In the genomic region with DNA sequence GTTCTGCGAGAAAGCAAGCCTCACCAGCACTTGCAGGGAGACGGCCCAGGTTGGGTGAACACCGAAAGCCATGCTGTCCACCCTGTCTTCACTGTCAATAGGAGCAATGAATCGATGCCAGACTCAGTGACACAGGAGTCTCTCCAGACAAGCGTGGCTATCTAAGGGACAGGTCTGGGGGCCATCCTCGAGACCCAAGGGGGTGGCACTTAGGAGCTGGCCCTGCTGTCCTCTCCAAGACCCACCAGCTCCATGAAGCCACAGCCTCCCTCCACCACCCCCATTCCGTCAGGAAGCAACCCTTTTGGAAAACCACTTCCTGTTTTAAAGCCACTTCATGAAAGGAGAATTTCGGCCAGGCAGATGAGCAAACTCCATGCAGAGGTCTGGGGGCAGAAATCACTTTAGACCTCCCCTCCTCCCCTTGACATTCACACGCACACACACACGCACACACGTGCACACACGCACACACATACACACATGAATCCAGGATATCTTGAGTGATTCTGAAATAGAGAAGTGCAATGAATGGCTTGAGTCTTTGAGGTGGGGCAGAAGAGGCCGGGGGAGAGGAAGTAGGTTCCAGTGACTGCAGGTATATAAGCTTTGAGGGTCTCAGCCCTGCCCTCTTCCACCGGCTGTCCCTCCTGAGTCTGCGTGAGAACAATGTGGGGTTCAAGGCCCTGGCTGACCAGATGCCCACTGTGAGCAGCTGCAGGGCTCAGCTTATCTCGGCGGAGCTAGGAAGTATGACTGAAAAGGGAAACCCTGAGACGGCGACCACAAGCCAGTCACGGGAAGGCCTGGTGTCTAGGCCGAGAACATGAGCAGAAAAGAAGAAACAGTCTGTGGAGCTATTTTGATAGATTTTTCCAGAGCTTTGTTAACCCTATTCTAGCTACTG, we compare ENCODE assay signal across 9 cellular contexts. TPM values are rescaled to one million over a fixed set of nuclear protein-coding genes. Genes with fewer than 3 reads are reported as not detected.
DNase-seq lines count a peak whose midpoint lies in the region; ATAC-seq, FAIRE-seq and TF ChIP-seq lines count a peak whose summit lies in the region.
"Had no signal": no experiment of that assay in that cellular context is flagged by ENCODE, and none has a peak within 500 bp of the region (broad histone marks: within the 10 kb centered on the region; RNA-seq: fewer than 3 reads in every experiment).

No MANE protein-coding gene starts in this region.

- H3K4me3 Mint-ChIP-seq in nephron progenitor cell = no peak overlapping the region

- DNase-seq in activated gamma-delta T cell treated with Interleukin-2 at 50 U/mL for 16 hours = peak; percentile 42
- DNase-seq in activated gamma-delta T cell (lab: John Stamatoyannopoulos, UW) = no peak
- peak; percentile 76 for DNase-seq in SKM-1 treated with dmso at 0.1 percent for 144 hours (lab: John Stamatoyannopoulos, UW; ENCODE audit: unreplicated experiment)
- DNase-seq in bronchial epithelial cell (ENCODE audit: low read depth) = no peak
- DNase-seq in nephron progenitor cell = no peak
- DNase-seq in putamen (ENCODE audit: low spot score) = no peak
- DNase-seq in HT-29 (ENCODE audit: low spot score) = no peak

- H3K36me3 Mint-ChIP-seq in nephron progenitor cell (ENCODE audit: low read depth) = no peaks in the 10 kb centered on the region

- H3K27ac Mint-ChIP-seq in nephron progenitor cell = peak overlapping the region; percentile 62

- no peak overlapping the region for H3K4me3 ChIP-seq in bronchial epithelial cell (ENCODE audit: low read depth, low read length)

- peaks cover 5% of the 10 kb centered on the region for H3K36me3 ChIP-seq in bronchial epithelial cell (ENCODE audit: control insufficient read depth, insufficient read depth, low read length)

- peak; percentile 50 for FAIRE-seq in bronchial epithelial cell (lab: Jason Lieb, UNC)
- FAIRE-seq: A204.1 had no signal

- H3K27me3 ChIP-seq in bronchial epithelial cell (ENCODE audit: control insufficient read depth, insufficient read depth, low read length) = no peaks in the 10 kb centered on the region

- H3K4me1 Mint-ChIP-seq in nephron progenitor cell = peaks cover 45% of the 10 kb centered on the region

- no peak for TF ChIP-seq CTCF in bronchial epithelial cell (IDR thresholded peaks at IDR 0.05; ENCODE audit: insufficient read depth, low read length, severe bottlenecking)
- no peak for TF ChIP-seq CTCF in nephron progenitor cell (IDR thresholded peaks at IDR 0.05)

- H3K9me3 Mint-ChIP-seq in nephron progenitor cell = no peaks in the 10 kb centered on the region

- peaks cover 16% of the 10 kb centered on the region for H3K27me3 Mint-ChIP-seq in nephron progenitor cell (ENCODE audit: low read depth, poor library complexity)

- ATAC-seq in HG03097 (IDR thresholded peaks at IDR 0.05; ENCODE audit: low FRiP score, unreplicated experiment) = peak; percentile 40

RNA-seq across cellular contexts. Expression of a gene that starts 25.0 kb away (rescaled TPM):
- total RNA-seq in bronchial epithelial cell = 23.9 and 35.5 TPM in 2 replicates
- 2.7 and 4.0 TPM in 2 replicates for total RNA-seq in HT-29 (2014; rRNA removed; shearing (Covaris generic))

Comparison
In these comparisons a context has a peak if more than half of its experiments do, and no peak if none do; other contexts are left out.
1. DNase-seq: peak in activated gamma-delta T cell treated with Interleukin-2 at 50 U/mL for 16 hours (single experiment) and SKM-1 treated with dmso at 0.1 percent for 144 hours (single experiment); none in activated gamma-delta T cell (single experiment), bronchial epithelial cell (single experiment), nephron progenitor cell (single experiment), putamen (single experiment) and HT-29 (single experiment).